ENCODE assay signal across 7 cellular contexts in the genomic region with DNA sequence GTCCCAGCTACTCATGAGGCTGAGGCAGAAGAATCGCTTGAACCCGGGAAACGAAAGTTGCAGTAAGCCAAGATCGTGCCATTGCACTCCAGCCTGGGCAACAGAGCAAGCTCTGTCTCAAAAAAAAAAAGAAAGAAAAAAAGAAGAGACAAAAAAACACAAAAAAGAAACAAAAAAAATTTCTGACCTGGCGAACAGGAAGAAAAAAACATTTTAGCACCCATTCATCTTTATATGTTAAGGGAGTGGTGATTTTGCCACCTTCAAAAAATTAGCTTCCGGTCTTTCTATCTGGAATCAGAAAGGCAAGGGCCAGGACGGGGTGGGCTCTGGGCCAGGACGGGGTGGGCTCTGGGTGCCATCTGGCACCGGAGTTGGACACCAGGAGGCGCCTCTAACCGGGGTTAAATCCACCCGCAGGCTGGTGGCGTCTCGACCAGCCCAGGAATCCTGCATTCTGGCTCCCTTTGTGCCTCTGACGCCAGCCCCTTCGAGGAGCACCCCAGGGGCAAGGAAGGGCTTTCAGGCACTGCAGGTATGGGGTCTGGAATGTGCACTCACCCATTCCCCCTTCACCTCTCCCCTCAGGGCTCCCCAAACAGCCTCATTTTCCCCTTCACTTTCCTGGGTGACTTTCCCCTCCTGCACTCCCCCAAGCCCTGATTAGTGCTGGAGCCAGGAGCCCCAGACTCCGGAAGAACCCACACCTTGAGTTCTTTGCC. TPM values are rescaled to one million over a fixed set of nuclear protein-coding genes. Genes with fewer than 3 reads are reported as not detected.
DNase-seq lines count a peak whose midpoint lies in the region; ATAC-seq, FAIRE-seq and TF ChIP-seq lines count a peak whose summit lies in the region.

No MANE protein-coding gene starts in this region.

- DNase-seq in GM12892 (ENCODE audit: insufficient read length) = peak; percentile 47
- DNase-seq in NCI-H69 (lab: John Stamatoyannopoulos, UW) = peak; percentile 84
- peak; percentile 50 to 61 for DNase-seq in activated CD8-positive, alpha-beta memory T cell treated with anti-CD3 and anti-CD28 coated beads for 1 hour (ENCODE audit: extremely low read depth in 1 of 2, low read depth in 1 of 2)
- peak; percentile 62 to 63 (median 63) for DNase-seq in effector memory CD8-positive, alpha-beta T cell
- peak; percentile 82 to 84 (median 84) for DNase-seq in mucosa of descending colon
- peak; percentile 84 for DNase-seq in stimulated activated CD8-positive, alpha-beta memory T cell treated with anti-CD3 and anti-CD28 coated beads, Interleukin-4, amount 100 ng/mL, for 48 hours
- DNase-seq in NCI-H1417 treated with DMSO at 0.1 percent for 48 hours (lab: John Stamatoyannopoulos, UW) = no peak

- peaks cover 21% of the 10 kb centered on the region for H3K4me1 ChIP-seq in mucosa of descending colon (ENCODE audit: low read depth)

- H3K4me3 ChIP-seq in mucosa of descending colon = no peak overlapping the region

- peak; percentile 43 for TF ChIP-seq CTCF in mucosa of descending colon (IDR thresholded peaks at IDR 0.05)

- no peaks in the 10 kb centered on the region for H3K9me3 Mint-ChIP-seq in effector memory CD8-positive, alpha-beta T cell

- H3K36me3 Mint-ChIP-seq in effector memory CD8-positive, alpha-beta T cell (ENCODE audit: insufficient read depth) = peaks cover 18% of the 10 kb centered on the region

- FAIRE-seq in GM12892 (lab: Jason Lieb, UNC) = no peak

- no peaks in the 10 kb centered on the region for H3K9me3 ChIP-seq in mucosa of descending colon

- ATAC-seq in effector memory CD8-positive, alpha-beta T cell (replicated peaks) = peak; percentile 58
- peak; percentile 72 for ATAC-seq in mucosa of descending colon

- H3K4me3 Mint-ChIP-seq in effector memory CD8-positive, alpha-beta T cell = peak overlapping the region; percentile 36 to 54

- peak overlapping the region; percentile 36 to 75 for H3K27ac Mint-ChIP-seq in effector memory CD8-positive, alpha-beta T cell

- intact Hi-C loops in mucosa of descending colon (cut with DNase I, micrococcal nuclease) = loop anchor here (5.0 kb wide), 1 partner anchor 77 kb away; no protein-coding TSS in a partner anchor

- TF ChIP-seq POLR2A in GM12892 (IDR thresholded peaks at IDR 0.05; ENCODE audit: low read depth, low read length) = no peak

- peaks cover 18 to 24% of the 10 kb centered on the region in 2 donors for H3K4me1 Mint-ChIP-seq in effector memory CD8-positive, alpha-beta T cell (ENCODE audit: low read depth in 2 of 2)

- no peaks in the 10 kb centered on the region for H3K36me3 ChIP-seq in mucosa of descending colon (ENCODE audit: low read depth)

- no peaks in the 10 kb centered on the region for H3K27me3 Mint-ChIP-seq in effector memory CD8-positive, alpha-beta T cell

RNA-seq across cellular contexts. Expression of a gene that starts 10.4 kb away (rescaled TPM):
- polyA plus RNA-seq in GM12892 (2012; ENCODE audit: missing spikeins) = 1.8 TPM
- 1 to 10 TPM; 4.1 to 4.6 (median 4.1) TPM for total RNA-seq in mucosa of descending colon

RNA-seq across cellular contexts. Expression of a gene that starts 10.6 kb away (rescaled TPM):
- polyA plus RNA-seq in GM12892 (2012; ENCODE audit: missing spikeins) = 218 TPM
- total RNA-seq in mucosa of descending colon = 10 to 100 TPM; 47.8 to 49.5 (median 49.3) TPM

RNA-seq across cellular contexts. Expression of a gene that starts 20.6 kb away (rescaled TPM):
- polyA plus RNA-seq in GM12892 (2012; ENCODE audit: missing spikeins) = 14.7 TPM
- 10 to 100 TPM; 24.2 to 32.4 (median 28.7) TPM for total RNA-seq in mucosa of descending colon
